Comparison of ENCODE assay signal across 26 cellular contexts in the genomic region with DNA sequence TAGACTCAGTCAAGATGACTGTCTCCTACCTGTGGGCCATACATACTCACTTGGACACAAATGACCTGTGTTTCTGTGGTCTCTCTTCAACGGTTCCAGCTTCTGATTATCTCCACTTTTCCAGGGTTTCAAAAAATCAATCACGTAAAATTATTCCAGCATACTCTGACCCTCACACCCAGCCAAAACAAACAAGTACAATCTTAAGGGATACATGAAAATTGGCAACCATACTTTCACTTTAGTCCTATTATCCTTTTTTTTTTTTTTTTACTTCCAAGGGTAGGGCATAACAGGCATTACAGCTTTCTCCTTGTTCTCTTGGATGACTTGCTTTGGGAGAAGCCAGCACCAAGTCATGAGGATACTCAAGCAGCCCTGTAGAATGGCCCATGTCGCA.
"Had no signal": no experiment of that assay in that cellular context is flagged by ENCODE, and none has a peak within 500 bp of the region (broad histone marks: within the 10 kb centered on the region; RNA-seq: fewer than 3 reads in every experiment).

No MANE protein-coding gene starts in this region.

- H3K27me3 ChIP-seq: colonic mucosa, esophagus squamous epithelium, gastrocnemius medialis, heart right ventricle, left lung had no signal

- H3K36me3 ChIP-seq: colonic mucosa, esophagus squamous epithelium, gastrocnemius medialis, heart right ventricle, left lung, lower lobe of right lung had no signal

- H3K27ac Mint-ChIP-seq: dendritic cell treated with granulocyte-macrophage colony-stimulating factor and Interleukin-4, amounts not matched to agents 40 ng/mL and 50 ng/mL, for 4 days; effector memory CD8-positive, alpha-beta T cell; endodermal cell had no signal

- H3K4me3 Mint-ChIP-seq: dendritic cell treated with granulocyte-macrophage colony-stimulating factor and Interleukin-4, amounts not matched to agents 40 ng/mL and 50 ng/mL, for 4 days; effector memory CD8-positive, alpha-beta T cell; endodermal cell had no signal

- DNase-seq: colonic mucosa; cortex of kidney; effector CD8-positive, alpha-beta T cell; effector memory CD8-positive, alpha-beta T cell; endodermal cell; erythroblast; esophagus squamous epithelium; foreskin fibroblast; foreskin melanocyte; gastrocnemius medialis; glutamatergic neuron; head of caudate nucleus; heart right ventricle; hippocampal formation; left cardiac atrium; left lung; left ventricle myocardium superior; lower lobe of right lung; mesenchymal stem cell; midbrain had no signal

- H3K9me3 ChIP-seq: colonic mucosa, esophagus squamous epithelium, gastrocnemius medialis, left lung, lower lobe of right lung had no signal

- FAIRE-seq: endometrium, islet of Langerhans, keratinocyte had no signal

- H3K27ac ChIP-seq: colonic mucosa, epithelial cell of prostate, esophagus squamous epithelium, gastrocnemius medialis, heart right ventricle, left lung, lower lobe of right lung had no signal

- H3K4me1 ChIP-seq: colonic mucosa, esophagus squamous epithelium, gastrocnemius medialis, heart right ventricle, left lung, lower lobe of right lung had no signal

- H3K9me3 Mint-ChIP-seq: dendritic cell treated with granulocyte-macrophage colony-stimulating factor and Interleukin-4, amounts not matched to agents 40 ng/mL and 50 ng/mL, for 4 days; effector memory CD8-positive, alpha-beta T cell; endodermal cell had no signal

- H3K4me3 ChIP-seq: colonic mucosa, esophagus squamous epithelium, gastrocnemius medialis, heart right ventricle, left lung, lower lobe of right lung had no signal

- ATAC-seq: effector memory CD8-positive, alpha-beta T cell; esophagus mucosa; gastrocnemius medialis; heart right ventricle; left cardiac atrium; left lung; left ventricle myocardium superior; lower lobe of right lung had no signal
